ENCODE assay signal across 17 cellular contexts in genomic region chr3:197175503-197175902, GRCh38.
"Had no signal": no experiment of that assay in that cellular context is flagged by ENCODE, and none has a peak within 500 bp of the region (broad histone marks: within the 10 kb centered on the region; RNA-seq: fewer than 3 reads in every experiment).

No MANE protein-coding gene starts in this region.

- H3K27me3 ChIP-seq: adrenal gland, dorsolateral prefrontal cortex, gastroesophageal sphincter, heart right ventricle, sigmoid colon, stomach had no signal

- H3K9me3 ChIP-seq: adrenal gland, gastroesophageal sphincter, heart right ventricle, sigmoid colon, stomach, thoracic aorta had no signal

- H3K4me1 ChIP-seq: adrenal gland had no signal

- H3K27ac ChIP-seq: adrenal gland, gastroesophageal sphincter, heart right ventricle, sigmoid colon, stomach, thoracic aorta had no signal

- H3K36me3 ChIP-seq: gastroesophageal sphincter, heart right ventricle, sigmoid colon, stomach, thoracic aorta had no signal

- FAIRE-seq: islet of Langerhans, urothelium cell line had no signal

- DNase-seq: activated CD4-positive, alpha-beta T cell treated with anti-CD3 and anti-CD28 coated beads for 48 hours; activated CD8-positive, alpha-beta memory T cell treated with anti-CD3 and anti-CD28 coated beads, Interleukin-2, amount 50 U/mL, for 4 hours; activated CD8-positive, alpha-beta T cell treated with anti-CD3 and anti-CD28 coated beads, Interleukin-2, amount 10 ng/mL, durations not matched to agents 7 days and 5 days; activated effector memory CD4-positive, alpha-beta T cell treated with anti-CD3 and anti-CD28 coated beads, Interleukin-2, amount 50 U/mL, for 16 hours; activated T-cell treated with anti-CD3 and anti-CD28 coated beads, Interleukin-2, amount 50 U/mL, for 48 hours; adrenal gland; dorsolateral prefrontal cortex; endodermal cell; heart right ventricle; midbrain; sigmoid colon; stimulated activated CD4-positive, alpha-beta T cell treated with anti-CD3 and anti-CD28 coated beads, Interleukin-1b, Interleukin-23, amount 100 ng/mL, for 48 hours; stomach had no signal

- ATAC-seq: activated CD8-positive, alpha-beta T cell treated with anti-CD3 and anti-CD28 coated beads, Interleukin-2, amount 10 ng/mL, durations not matched to agents 7 days and 5 days; gastroesophageal sphincter; heart right ventricle had no signal

- H3K4me3 ChIP-seq: adrenal gland, dorsolateral prefrontal cortex, gastroesophageal sphincter, heart right ventricle, sigmoid colon, stomach, thoracic aorta had no signal
